Comparison of ENCODE assay signal across 1 cellular context in the genomic region with DNA sequence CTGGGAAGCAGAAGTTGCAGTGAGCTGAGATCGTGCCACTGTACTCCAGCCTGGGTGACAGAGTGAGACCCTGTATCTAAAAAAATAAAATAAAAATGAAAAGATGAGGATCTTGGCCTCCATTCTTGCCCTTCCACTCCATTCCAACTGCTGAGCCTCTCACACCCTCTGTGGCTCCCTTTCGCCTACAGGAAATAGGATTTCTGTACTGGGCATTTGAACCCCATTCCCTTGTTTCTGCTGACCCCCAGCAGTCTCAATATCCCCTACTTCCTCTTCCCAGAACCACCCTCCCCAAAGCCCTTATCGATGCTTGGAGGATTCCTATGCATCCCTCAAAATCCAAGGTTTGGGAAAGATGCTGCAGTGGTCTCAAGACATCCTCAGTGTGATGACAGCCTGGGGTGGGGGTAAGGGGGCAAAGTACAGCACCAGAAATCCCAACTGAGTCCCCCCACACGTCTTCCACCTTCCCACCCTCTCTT.
TF ChIP-seq lines count a peak whose summit lies in the region.

No MANE protein-coding gene starts in this region.

TF ChIP-seq in HEK293, 187 proteins besides CTCF, POLR2A, EP300 and RAD21 (continued from another document and continues in another):
- TF ChIP-seq HIC1 (tag by site-specific recombination; IDR thresholded peaks at IDR 0.05) (no peak), ZNF239 (tag by site-specific recombination; IDR thresholded peaks at IDR 0.05) (no peak), ZNF610 (tag by site-specific recombination; IDR thresholded peaks at IDR 0.05; ENCODE audit: borderline replicate concordance) (no peak), GLIS2 (tag by site-specific recombination; IDR thresholded peaks at IDR 0.05) (no peak), KLF9 (tag by site-specific recombination; IDR thresholded peaks at IDR 0.05; ENCODE audit: low read depth) (no peak), ZNF560 (tag by site-specific recombination; IDR thresholded peaks at IDR 0.05; ENCODE audit: borderline replicate concordance) (no peak), ZNF488 (tag by site-specific recombination; IDR thresholded peaks at IDR 0.05) (no peak), ZNF302 (tag by site-specific recombination; IDR thresholded peaks at IDR 0.05; ENCODE audit: low read depth) (no peak), ZNF501 (tag by site-specific recombination; IDR thresholded peaks at IDR 0.05) (no peak), ZNF701 (tag by site-specific recombination; IDR thresholded peaks at IDR 0.05) (no peak), ZNF660 (tag by site-specific recombination; IDR thresholded peaks at IDR 0.05) (no peak), ZNF623 (tag by site-specific recombination; IDR thresholded peaks at IDR 0.05) (no peak), ZNF830 (tag by site-specific recombination; IDR thresholded peaks at IDR 0.05; ENCODE audit: low read depth) (no peak), ZNF324 (tag by site-specific recombination; IDR thresholded peaks at IDR 0.05) (no peak), KLF1 (tag by site-specific recombination; IDR thresholded peaks at IDR 0.05) (no peak), ZNF544 (tag by site-specific recombination; IDR thresholded peaks at IDR 0.05) (no peak), ZNF548 (tag by site-specific recombination; IDR thresholded peaks at IDR 0.05) (no peak), ZNF530 (tag by site-specific recombination; IDR thresholded peaks at IDR 0.05; ENCODE audit: low read depth) (no peak), ZNF473 (tag by site-specific recombination; IDR thresholded peaks at IDR 0.05) (no peak), HOXC10 (CRISPR knock-in tag; IDR thresholded peaks at IDR 0.05) (no peak), ZNF624 (tag by site-specific recombination; IDR thresholded peaks at IDR 0.05) (no peak), SCRT1 (tag by site-specific recombination; IDR thresholded peaks at IDR 0.05; ENCODE audit: borderline replicate concordance) (no peak), ZNF76 (tag by site-specific recombination; IDR thresholded peaks at IDR 0.05; ENCODE audit: borderline replicate concordance, low read depth) (peak; percentile 27; the same call in 1 of the 2 replicates), ZBTB8A (tag by site-specific recombination; IDR thresholded peaks at IDR 0.05) (no peak), ZNF146 (tag by site-specific recombination; IDR thresholded peaks at IDR 0.05) (0 out of 2 replicates have a peak, but pooled peaks have one; percentile 36), ZNF121 (tag by site-specific recombination; IDR thresholded peaks at IDR 0.05) (no peak), ZNF274 (IDR thresholded peaks at IDR 0.05; ENCODE audit: low read length) (no peak), ZNF274 (tag by site-specific recombination; IDR thresholded peaks at IDR 0.05; ENCODE audit: borderline replicate concordance) (no peak), PRDM1 (tag by site-specific recombination; IDR thresholded peaks at IDR 0.05) (no peak), REPIN1 (tag by site-specific recombination; IDR thresholded peaks at IDR 0.05; ENCODE audit: low read depth) (no peak), PRDM10 (tag by site-specific recombination; IDR thresholded peaks at IDR 0.05) (peak; percentile 91), SP2 (tag by site-specific recombination; IDR thresholded peaks at IDR 0.05) (no peak), ZSCAN30 (tag by site-specific recombination; IDR thresholded peaks at IDR 0.05) (no peak), ZFP3 (tag by site-specific recombination; IDR thresholded peaks at IDR 0.05; ENCODE audit: low read depth) (peak; percentile 78; the same call in 1 of the 2 replicates), TCF7L2 (IDR thresholded peaks at IDR 0.05; ENCODE audit: borderline replicate concordance, low read depth, low read length) (no peak), ZNF155 (tag by site-specific recombination; IDR thresholded peaks at IDR 0.05) (no peak), ZNF426 (tag by site-specific recombination; IDR thresholded peaks at IDR 0.05) (no peak)
- TF ChIP-seq, protein P1, sequence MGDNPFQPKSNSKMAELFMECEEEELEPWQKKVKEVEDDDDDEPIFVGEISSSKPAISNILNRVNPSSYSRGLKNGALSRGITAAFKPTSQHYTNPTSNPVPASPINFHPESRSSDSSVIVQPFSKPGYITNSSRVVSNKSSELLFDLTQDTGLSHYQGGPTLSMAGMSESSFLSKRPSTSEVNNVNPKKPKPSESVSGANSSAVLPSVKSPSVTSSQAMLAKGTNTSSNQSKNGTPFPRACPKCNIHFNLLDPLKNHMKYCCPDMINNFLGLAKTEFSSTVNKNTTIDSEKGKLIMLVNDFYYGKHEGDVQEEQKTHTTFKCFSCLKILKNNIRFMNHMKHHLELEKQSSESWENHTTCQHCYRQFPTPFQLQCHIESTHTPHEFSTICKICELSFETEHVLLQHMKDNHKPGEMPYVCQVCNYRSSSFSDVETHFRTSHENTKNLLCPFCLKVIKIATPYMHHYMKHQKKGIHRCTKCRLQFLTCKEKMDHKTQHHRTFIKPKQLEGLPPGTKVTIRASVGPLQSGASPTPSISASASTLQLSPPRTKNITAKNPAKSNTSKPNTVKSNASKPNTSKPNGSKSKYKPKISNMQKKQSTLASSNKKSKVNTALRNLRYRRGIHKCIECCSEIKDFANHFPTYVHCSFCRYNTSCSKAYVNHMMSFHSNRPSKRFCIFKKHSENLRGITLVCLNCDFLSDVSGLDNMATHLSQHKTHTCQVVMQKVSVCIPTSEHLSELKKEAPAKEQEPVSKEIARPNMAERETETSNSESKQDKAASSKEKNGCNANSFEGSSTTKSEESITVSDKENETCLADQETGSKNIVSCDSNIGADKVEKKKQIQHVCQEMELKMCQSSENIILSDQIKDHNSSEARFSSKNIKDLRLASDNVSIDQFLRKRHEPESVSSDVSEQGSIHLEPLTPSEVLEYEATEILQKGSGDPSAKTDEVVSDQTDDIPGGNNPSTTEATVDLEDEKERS (tag by site-specific recombination; IDR thresholded peaks at IDR 0.05) = no peak
- TF ChIP-seq, protein P2, sequence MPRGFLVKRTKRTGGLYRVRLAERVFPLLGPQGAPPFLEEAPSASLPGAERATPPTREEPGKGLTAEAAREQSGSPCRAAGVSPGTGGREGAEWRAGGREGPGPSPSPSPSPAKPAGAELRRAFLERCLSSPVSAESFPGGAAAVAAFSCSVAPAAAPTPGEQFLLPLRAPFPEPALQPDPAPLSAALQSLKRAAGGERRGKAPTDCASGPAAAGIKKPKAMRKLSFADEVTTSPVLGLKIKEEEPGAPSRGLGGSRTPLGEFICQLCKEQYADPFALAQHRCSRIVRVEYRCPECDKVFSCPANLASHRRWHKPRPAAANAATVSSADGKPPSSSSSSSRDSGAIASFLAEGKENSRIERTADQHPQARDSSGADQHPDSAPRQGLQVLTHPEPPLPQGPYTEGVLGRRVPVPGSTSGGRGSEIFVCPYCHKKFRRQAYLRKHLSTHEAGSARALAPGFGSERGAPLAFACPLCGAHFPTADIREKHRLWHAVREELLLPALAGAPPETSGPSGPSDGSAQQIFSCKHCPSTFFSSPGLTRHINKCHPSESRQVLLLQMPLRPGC (tag by site-specific recombination; IDR thresholded peaks at IDR 0.05) = no peak
- TF ChIP-seq, protein P3, sequence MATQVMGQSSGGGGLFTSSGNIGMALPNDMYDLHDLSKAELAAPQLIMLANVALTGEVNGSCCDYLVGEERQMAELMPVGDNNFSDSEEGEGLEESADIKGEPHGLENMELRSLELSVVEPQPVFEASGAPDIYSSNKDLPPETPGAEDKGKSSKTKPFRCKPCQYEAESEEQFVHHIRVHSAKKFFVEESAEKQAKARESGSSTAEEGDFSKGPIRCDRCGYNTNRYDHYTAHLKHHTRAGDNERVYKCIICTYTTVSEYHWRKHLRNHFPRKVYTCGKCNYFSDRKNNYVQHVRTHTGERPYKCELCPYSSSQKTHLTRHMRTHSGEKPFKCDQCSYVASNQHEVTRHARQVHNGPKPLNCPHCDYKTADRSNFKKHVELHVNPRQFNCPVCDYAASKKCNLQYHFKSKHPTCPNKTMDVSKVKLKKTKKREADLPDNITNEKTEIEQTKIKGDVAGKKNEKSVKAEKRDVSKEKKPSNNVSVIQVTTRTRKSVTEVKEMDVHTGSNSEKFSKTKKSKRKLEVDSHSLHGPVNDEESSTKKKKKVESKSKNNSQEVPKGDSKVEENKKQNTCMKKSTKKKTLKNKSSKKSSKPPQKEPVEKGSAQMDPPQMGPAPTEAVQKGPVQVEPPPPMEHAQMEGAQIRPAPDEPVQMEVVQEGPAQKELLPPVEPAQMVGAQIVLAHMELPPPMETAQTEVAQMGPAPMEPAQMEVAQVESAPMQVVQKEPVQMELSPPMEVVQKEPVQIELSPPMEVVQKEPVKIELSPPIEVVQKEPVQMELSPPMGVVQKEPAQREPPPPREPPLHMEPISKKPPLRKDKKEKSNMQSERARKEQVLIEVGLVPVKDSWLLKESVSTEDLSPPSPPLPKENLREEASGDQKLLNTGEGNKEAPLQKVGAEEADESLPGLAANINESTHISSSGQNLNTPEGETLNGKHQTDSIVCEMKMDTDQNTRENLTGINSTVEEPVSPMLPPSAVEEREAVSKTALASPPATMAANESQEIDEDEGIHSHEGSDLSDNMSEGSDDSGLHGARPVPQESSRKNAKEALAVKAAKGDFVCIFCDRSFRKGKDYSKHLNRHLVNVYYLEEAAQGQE (tag by site-specific recombination; IDR thresholded peaks at IDR 0.05) = no peak
- TF ChIP-seq, protein P4, sequence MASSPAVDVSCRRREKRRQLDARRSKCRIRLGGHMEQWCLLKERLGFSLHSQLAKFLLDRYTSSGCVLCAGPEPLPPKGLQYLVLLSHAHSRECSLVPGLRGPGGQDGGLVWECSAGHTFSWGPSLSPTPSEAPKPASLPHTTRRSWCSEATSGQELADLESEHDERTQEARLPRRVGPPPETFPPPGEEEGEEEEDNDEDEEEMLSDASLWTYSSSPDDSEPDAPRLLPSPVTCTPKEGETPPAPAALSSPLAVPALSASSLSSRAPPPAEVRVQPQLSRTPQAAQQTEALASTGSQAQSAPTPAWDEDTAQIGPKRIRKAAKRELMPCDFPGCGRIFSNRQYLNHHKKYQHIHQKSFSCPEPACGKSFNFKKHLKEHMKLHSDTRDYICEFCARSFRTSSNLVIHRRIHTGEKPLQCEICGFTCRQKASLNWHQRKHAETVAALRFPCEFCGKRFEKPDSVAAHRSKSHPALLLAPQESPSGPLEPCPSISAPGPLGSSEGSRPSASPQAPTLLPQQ (tag by site-specific recombination; IDR thresholded peaks at IDR 0.05) = no peak
- TF ChIP-seq, protein P5, sequence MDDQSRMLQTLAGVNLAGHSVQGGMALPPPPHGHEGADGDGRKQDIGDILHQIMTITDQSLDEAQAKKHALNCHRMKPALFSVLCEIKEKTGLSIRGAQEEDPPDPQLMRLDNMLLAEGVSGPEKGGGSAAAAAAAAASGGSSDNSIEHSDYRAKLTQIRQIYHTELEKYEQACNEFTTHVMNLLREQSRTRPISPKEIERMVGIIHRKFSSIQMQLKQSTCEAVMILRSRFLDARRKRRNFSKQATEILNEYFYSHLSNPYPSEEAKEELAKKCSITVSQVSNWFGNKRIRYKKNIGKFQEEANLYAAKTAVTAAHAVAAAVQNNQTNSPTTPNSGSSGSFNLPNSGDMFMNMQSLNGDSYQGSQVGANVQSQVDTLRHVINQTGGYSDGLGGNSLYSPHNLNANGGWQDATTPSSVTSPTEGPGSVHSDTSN (CRISPR knock-in tag; IDR thresholded peaks at IDR 0.05) = no peak
- TF ChIP-seq, protein P6, sequence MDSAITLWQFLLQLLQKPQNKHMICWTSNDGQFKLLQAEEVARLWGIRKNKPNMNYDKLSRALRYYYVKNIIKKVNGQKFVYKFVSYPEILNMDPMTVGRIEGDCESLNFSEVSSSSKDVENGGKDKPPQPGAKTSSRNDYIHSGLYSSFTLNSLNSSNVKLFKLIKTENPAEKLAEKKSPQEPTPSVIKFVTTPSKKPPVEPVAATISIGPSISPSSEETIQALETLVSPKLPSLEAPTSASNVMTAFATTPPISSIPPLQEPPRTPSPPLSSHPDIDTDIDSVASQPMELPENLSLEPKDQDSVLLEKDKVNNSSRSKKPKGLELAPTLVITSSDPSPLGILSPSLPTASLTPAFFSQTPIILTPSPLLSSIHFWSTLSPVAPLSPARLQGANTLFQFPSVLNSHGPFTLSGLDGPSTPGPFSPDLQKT (IDR thresholded peaks at IDR 0.05; ENCODE audit: borderline replicate concordance, low read depth, low read length) = no peak
